Comparison of ENCODE assay signal across 9 cellular contexts in genomic region chr3:159911664-159912037, GRCh38.
DNase-seq lines count a peak whose midpoint lies in the region; ATAC-seq and TF ChIP-seq lines count a peak whose summit lies in the region.
"Had no signal": no experiment of that assay in that cellular context is flagged by ENCODE, and none has a peak within 500 bp of the region (broad histone marks: within the 10 kb centered on the region; RNA-seq: fewer than 3 reads in every experiment).

No MANE protein-coding gene starts in this region.

- H3K4me3 Mint-ChIP-seq in activated T-cell treated with anti-CD3 and anti-CD28 coated beads, Interleukin-2, amount 50 U/mL, for 24 hours = peak overlapping the region; percentile 54

- H3K79me2 ChIP-seq in hepatocyte = no peaks in the 10 kb centered on the region

- H2AFZ ChIP-seq in hepatocyte = no peak overlapping the region

- H3K27ac ChIP-seq in SJSA1 = peak overlapping the region; percentile 51
- no peak overlapping the region for H3K27ac ChIP-seq in subcutaneous abdominal adipose tissue (ENCODE audit: low read depth, low read length)
- H3K27ac ChIP-seq in hepatocyte = no peak overlapping the region

- no peak for DNase-seq in activated T-cell treated with anti-CD3 and anti-CD28 coated beads, Interleukin-2, amount 50 U/mL, for 24 hours
- DNase-seq in activated T-cell treated with anti-CD3 and anti-CD28 coated beads for 4 hours = no peak
- DNase-seq in SJSA1 (ENCODE audit: low read depth in 1 of 2, low spot score in 2 of 2) = peak in 1 of 2 experiments; percentile 10
- DNase-seq in left lobe of liver (ENCODE audit: low spot score) = no peak
- no peak for DNase-seq in stimulated activated naive CD4-positive, alpha-beta T cell (lab: John Stamatoyannopoulos, UW)
- DNase-seq in midbrain (lab: John Stamatoyannopoulos, UW) = no peak
- DNase-seq in hepatocyte (ENCODE audit: low spot score) = no peak
- DNase-seq: NCI-H446 treated with DMSO at 0.1 percent for 48 hours had no signal

- H3K27me3 Mint-ChIP-seq in activated T-cell treated with anti-CD3 and anti-CD28 coated beads, Interleukin-2, amount 50 U/mL, for 24 hours = peaks cover 3% of the 10 kb centered on the region

- no peaks in the 10 kb centered on the region for H3K36me3 Mint-ChIP-seq in activated T-cell treated with anti-CD3 and anti-CD28 coated beads, Interleukin-2, amount 50 U/mL, for 24 hours (ENCODE audit: low read depth)

- no peak overlapping the region for H3K27ac Mint-ChIP-seq in activated T-cell treated with anti-CD3 and anti-CD28 coated beads, Interleukin-2, amount 50 U/mL, for 24 hours

- peaks cover 10% of the 10 kb centered on the region for H3K4me1 Mint-ChIP-seq in activated T-cell treated with anti-CD3 and anti-CD28 coated beads, Interleukin-2, amount 50 U/mL, for 24 hours (ENCODE audit: low read depth)

- H3K9me3 Mint-ChIP-seq in activated T-cell treated with anti-CD3 and anti-CD28 coated beads, Interleukin-2, amount 50 U/mL, for 24 hours = no peaks in the 10 kb centered on the region

- 86% methylated on average over 2 of the region's 2 CpGs for WGBS in hepatocyte (ENCODE audit: low lambda C conversion rate, missing lambda C conversion rate)

- no peak for TF ChIP-seq CTCF in hepatocyte (IDR thresholded peaks at IDR 0.05; ENCODE audit: poor library complexity)

- H3K4me3 ChIP-seq in SJSA1 = peak overlapping the region; percentile 26
- peak overlapping the region; percentile 44 to 63 (median 52) for H3K4me3 ChIP-seq in subcutaneous abdominal adipose tissue (ENCODE audit: low read depth in 1 of 5, low read length in 5 of 5)
- H3K4me3 ChIP-seq in hepatocyte = no peak overlapping the region

- peak overlapping the region in 3 of 5 donors; percentile 25 to 60 (median 40) for H3K9ac ChIP-seq in subcutaneous abdominal adipose tissue (ENCODE audit: low read length in 5 of 5)

- H3K9me3 ChIP-seq in SJSA1 (replicated peaks) (no peaks in the 10 kb centered on the region), subcutaneous abdominal adipose tissue (ENCODE audit: control insufficient read depth in 5 of 5, low read length in 5 of 5) (no peaks in the 10 kb centered on the region), hepatocyte (ENCODE audit: low read depth) (no peaks in the 10 kb centered on the region)

- no peak overlapping the region for H3K4me2 ChIP-seq in hepatocyte

- no peaks in the 10 kb centered on the region for H3K9me2 ChIP-seq in hepatocyte (replicated peaks; ENCODE audit: insufficient read depth)

- ATAC-seq in left lobe of liver = peak; percentile 3

- no peaks in the 10 kb centered on the region for H4K20me1 ChIP-seq in hepatocyte (ENCODE audit: insufficient read depth, poor library complexity, severe bottlenecking)

- no peaks in the 10 kb centered on the region for H3K27me3 ChIP-seq in SJSA1 (replicated peaks)
- no peaks in the 10 kb centered on the region for H3K27me3 ChIP-seq in subcutaneous abdominal adipose tissue (ENCODE audit: control insufficient read depth in 5 of 5, insufficient read depth in 4 of 5, low read length in 5 of 5)
- H3K27me3 ChIP-seq in hepatocyte = no peaks in the 10 kb centered on the region

- H3K4me1 ChIP-seq in SJSA1 (replicated peaks) = peaks cover 18% of the 10 kb centered on the region
- H3K4me1 ChIP-seq in subcutaneous abdominal adipose tissue (ENCODE audit: control insufficient read depth in 5 of 5, insufficient read depth in 5 of 5, low read length in 5 of 5) = peaks cover 0 to 12% (median 6%) of the 10 kb centered on the region in 5 donors
- H3K4me1 ChIP-seq in hepatocyte (ENCODE audit: insufficient read depth) = peaks cover 15% of the 10 kb centered on the region

- no peaks in the 10 kb centered on the region for H3K36me3 ChIP-seq in SJSA1
- H3K36me3 ChIP-seq in subcutaneous abdominal adipose tissue (ENCODE audit: control insufficient read depth in 5 of 5, insufficient read depth in 5 of 5, low read length in 5 of 5) = no peaks in the 10 kb centered on the region
- H3K36me3 ChIP-seq in hepatocyte (replicated peaks; ENCODE audit: insufficient read depth, low read depth) = no peaks in the 10 kb centered on the region
